27 cellular contexts compared by ENCODE assay signal in genomic region chr6:55594442-55594841, GRCh38. TPM values are rescaled to one million over a fixed set of nuclear protein-coding genes. Genes with fewer than 3 reads are reported as not detected.
"Had no signal": no experiment of that assay in that cellular context is flagged by ENCODE, and none has a peak within 500 bp of the region (broad histone marks: within the 10 kb centered on the region; RNA-seq: fewer than 3 reads in every experiment).

No MANE protein-coding gene starts in this region.

- H3K27ac ChIP-seq: epithelial cell of prostate, gastrocnemius medialis, ovary, psoas muscle, sigmoid colon, stomach, tibial artery had no signal

- FAIRE-seq: colon had no signal

- H3K9me3 ChIP-seq: gastrocnemius medialis, ovary, stomach, tibial artery had no signal

- H3K36me3 ChIP-seq: gastrocnemius medialis, ovary, sigmoid colon, stomach, tibial artery had no signal

- H3K27me3 ChIP-seq: gastrocnemius medialis, ovary, sigmoid colon, stomach, tibial artery had no signal

- H3K4me3 ChIP-seq: gastrocnemius medialis, ovary, psoas muscle, sigmoid colon, stomach, tibial artery had no signal

- H3K4me1 ChIP-seq: gastrocnemius medialis, psoas muscle, sigmoid colon, stomach, tibial artery had no signal

- ATAC-seq: esophagus mucosa; gastrocnemius medialis; left lobe of liver; naive thymus-derived CD4-positive, alpha-beta T cell; psoas muscle; right cardiac atrium; stimulated activated effector memory CD8-positive, alpha-beta T cell treated with anti-CD3 and anti-CD28 coated beads, Interleukin-12 subunit alpha, Interleukin-12 subunit beta, amount 100 ng/mL, for 72 hours had no signal

- DNase-seq: effector CD8-positive, alpha-beta T cell; endodermal cell; foreskin fibroblast; gastrocnemius medialis; head of caudate nucleus; kidney; mesenchymal stem cell; midbrain; naive thymus-derived CD4-positive, alpha-beta T cell; occipital lobe; ovary; posterior cingulate gyrus; psoas muscle; right cardiac atrium; sigmoid colon; stimulated activated CD4-positive, alpha-beta T cell treated with anti-CD3 and anti-CD28 coated beads, Interleukin-2, amount 100 ng/mL, for 24 hours; stimulated activated CD4-positive, alpha-beta T cell treated with anti-CD3 and anti-CD28 coated beads, Interleukin-4, amount 100 ng/mL, for 24 hours; stimulated activated naive CD4-positive, alpha-beta T cell treated with Interleukin-2 at 50 U/mL for 16 hours; stomach; tibial artery had no signal

RNA-seq across cellular contexts. Expression of gene HMGCLL1, which starts 15.4 kb away (rescaled TPM):
- total RNA-seq: esophagus mucosa; glomerular endothelial cell; lung microvascular endothelial cell; naive thymus-derived CD4-positive, alpha-beta T cell had no signal
- polyA plus RNA-seq: naive thymus-derived CD4-positive, alpha-beta T cell had no signal
